In genomic region chr9:91458905-91459304, GRCh38 we compare ENCODE assay signal across 20 cellular contexts.
"Had no signal": no experiment of that assay in that cellular context is flagged by ENCODE, and none has a peak within 500 bp of the region (broad histone marks: within the 10 kb centered on the region; RNA-seq: fewer than 3 reads in every experiment).

No MANE protein-coding gene starts in this region.

- ATAC-seq: heart right ventricle; left cardiac atrium; left lung; stimulated activated naive B cell treated with anti-CD40 and anti-IgM and Interleukin-4, amounts not matched to agents 10 μg/mL and 1 μg/mL and 100 μg/mL, for 72 hours; upper lobe of right lung had no signal

- H3K27ac Mint-ChIP-seq: nephron; neural progenitor cell; stimulated activated naive B cell treated with anti-CD40 and anti-IgM and Interleukin-4, amounts not matched to agents 10 μg/mL and 1 μg/mL and 100 μg/mL, for 72 hours; stimulated activated naive CD8-positive, alpha-beta T cell treated with anti-CD3 and anti-CD28 coated beads, Interleukin-15, Interleukin-2, amounts not matched to agents 100 ng/mL and 50 ng/mL, for 24 hours had no signal

- H3K4me3 Mint-ChIP-seq: nephron; neural progenitor cell; stimulated activated naive B cell treated with anti-CD40 and anti-IgM and Interleukin-4, amounts not matched to agents 10 μg/mL and 1 μg/mL and 100 μg/mL, for 72 hours; stimulated activated naive CD8-positive, alpha-beta T cell treated with anti-CD3 and anti-CD28 coated beads, Interleukin-15, Interleukin-2, amounts not matched to agents 100 ng/mL and 50 ng/mL, for 24 hours had no signal

- H3K36me3 Mint-ChIP-seq: neural progenitor cell; stimulated activated naive B cell treated with anti-CD40 and anti-IgM and Interleukin-4, amounts not matched to agents 10 μg/mL and 1 μg/mL and 100 μg/mL, for 72 hours had no signal

- H3K9me3 Mint-ChIP-seq: nephron, neural progenitor cell had no signal

- FAIRE-seq: colon, endothelial cell of umbilical vein had no signal

- DNase-seq: central memory CD4-positive, alpha-beta T cell; dorsolateral prefrontal cortex; effector CD4-positive, alpha-beta T cell; foreskin melanocyte; glutamatergic neuron; heart right ventricle; hippocampal formation; left cardiac atrium; left lung; mesenchymal stem cell; sigmoid colon; stimulated activated naive B cell treated with anti-CD40 and anti-IgM and Interleukin-4, amounts not matched to agents 10 μg/mL and 1 μg/mL and 100 μg/mL, for 72 hours; transverse colon; upper lobe of right lung; uterus had no signal

- H3K4me1 Mint-ChIP-seq: nephron; neural progenitor cell; stimulated activated naive B cell treated with anti-CD40 and anti-IgM and Interleukin-4, amounts not matched to agents 10 μg/mL and 1 μg/mL and 100 μg/mL, for 72 hours had no signal
